ENCODE assay signal across 1 cellular context in the genomic region with DNA sequence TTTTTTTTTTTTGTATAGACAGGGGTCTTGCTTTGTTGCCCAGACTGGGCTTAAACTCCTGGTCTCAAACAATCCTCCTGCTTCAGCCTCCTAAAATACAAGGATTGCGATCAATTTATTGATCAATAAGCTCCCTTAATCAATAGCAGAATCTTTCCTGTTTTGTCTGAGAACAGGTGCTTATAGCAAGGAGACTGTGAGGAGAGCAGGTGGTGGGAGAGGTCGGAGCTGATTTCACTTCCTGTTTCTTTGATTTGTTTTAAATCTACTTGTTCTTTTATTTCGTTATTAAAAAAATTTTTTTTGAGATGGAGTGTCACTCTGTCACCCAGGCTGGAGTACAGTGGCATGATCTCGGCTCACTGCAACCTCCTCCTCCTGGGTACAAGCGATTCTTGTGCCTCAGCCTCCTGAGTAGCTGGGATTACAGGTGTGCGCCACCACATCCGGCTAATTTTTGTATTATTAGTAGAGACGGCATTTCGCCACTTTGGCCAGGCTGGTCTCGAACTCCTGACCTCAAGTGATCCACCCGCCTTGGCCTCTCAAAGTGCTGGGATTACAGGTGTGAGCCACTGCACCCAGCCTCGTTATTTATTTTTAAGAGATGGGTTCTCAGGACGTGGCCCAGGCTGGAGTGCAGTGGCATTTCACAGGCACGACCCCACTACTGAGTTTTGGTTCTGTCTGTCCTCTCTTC.
A peak's percentile ranks its signal among the peaks of the same experiment; 100 is the strongest.
TF ChIP-seq lines count a peak whose summit lies in the region.

No MANE protein-coding gene starts in this region.

TF ChIP-seq in K562, 482 proteins besides CTCF, POLR2A, EP300 and RAD21:
- TF ChIP-seq SPI1 (IDR thresholded peaks at IDR 0.05; ENCODE audit: borderline replicate concordance, low read depth, low read length), result 0 out of 2 replicates have a peak, but pooled peaks have one; percentile 41
